ENCODE assay signal across 27 cellular contexts in the genomic region with DNA sequence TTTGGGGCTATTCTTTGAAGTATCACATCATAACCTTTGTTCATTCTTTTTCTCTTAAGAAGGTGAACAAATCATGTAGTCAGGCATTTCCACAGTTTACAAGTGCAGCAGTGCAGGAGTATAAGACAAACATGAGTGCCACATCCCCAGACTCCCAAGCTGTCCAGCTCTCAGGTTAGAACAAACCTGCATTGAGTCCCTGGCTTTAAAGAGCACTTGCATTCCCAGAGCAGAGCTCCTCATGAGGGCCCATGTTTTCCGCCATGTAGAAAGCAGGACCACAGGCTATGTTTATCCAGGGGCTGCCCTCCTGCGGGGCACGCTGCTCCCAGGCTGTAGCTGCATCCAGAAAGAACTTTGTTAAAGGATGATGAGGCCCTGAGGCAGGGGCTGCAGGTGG.
"Had no signal": no experiment of that assay in that cellular context is flagged by ENCODE, and none has a peak within 500 bp of the region (broad histone marks: within the 10 kb centered on the region; RNA-seq: fewer than 3 reads in every experiment).

No MANE protein-coding gene starts in this region.

- H3K9me3 ChIP-seq: colonic mucosa, gastrocnemius medialis, psoas muscle, sigmoid colon, testis, tibial artery, uterus had no signal

- DNase-seq: colonic mucosa; effector CD8-positive, alpha-beta T cell; endodermal cell; foreskin fibroblast; gastrocnemius medialis; head of caudate nucleus; mesendoderm; midbrain; naive thymus-derived CD4-positive, alpha-beta T cell; nucleus accumbens; psoas muscle; right cardiac atrium; sigmoid colon; stimulated activated CD4-positive, alpha-beta T cell treated with anti-CD3 and anti-CD28 coated beads, Interleukin-2, amount 100 ng/mL, for 24 hours; stimulated activated CD4-positive, alpha-beta T cell treated with anti-CD3 and anti-CD28 coated beads, Interleukin-4, amount 100 ng/mL, for 24 hours; stimulated activated naive CD8-positive, alpha-beta T cell treated with anti-CD3 and anti-CD28 coated beads, Interleukin-15, Interleukin-2, amounts not matched to agents 100 U/mL and 50 U/mL, for 24 hours; substantia nigra; testis; tibial artery; uterus had no signal

- H3K36me3 Mint-ChIP-seq: naive thymus-derived CD4-positive, alpha-beta T cell; neural progenitor cell; stimulated activated effector memory CD8-positive, alpha-beta T cell treated with anti-CD3 and anti-CD28 coated beads, Interleukin-12 subunit alpha, Interleukin-12 subunit beta, amount 100 ng/mL, for 72 hours; type B pancreatic cell had no signal

- H3K9me3 Mint-ChIP-seq: dendritic cell treated with granulocyte-macrophage colony-stimulating factor and Interleukin-4, amounts not matched to agents 40 ng/mL and 50 ng/mL, for 4 days; naive thymus-derived CD4-positive, alpha-beta T cell; nephron; stimulated activated effector memory CD8-positive, alpha-beta T cell treated with anti-CD3 and anti-CD28 coated beads, Interleukin-12 subunit alpha, Interleukin-12 subunit beta, amount 100 ng/mL, for 72 hours; type B pancreatic cell had no signal

- H3K4me3 Mint-ChIP-seq: dendritic cell treated with granulocyte-macrophage colony-stimulating factor and Interleukin-4, amounts not matched to agents 40 ng/mL and 50 ng/mL, for 4 days; endodermal cell; naive thymus-derived CD4-positive, alpha-beta T cell; nephron; neural progenitor cell; stimulated activated effector memory CD8-positive, alpha-beta T cell treated with anti-CD3 and anti-CD28 coated beads, Interleukin-12 subunit alpha, Interleukin-12 subunit beta, amount 100 ng/mL, for 72 hours; type B pancreatic cell had no signal

- H3K4me3 ChIP-seq: colonic mucosa, gastrocnemius medialis, neural progenitor cell, psoas muscle, sigmoid colon, testis, tibial artery, uterus had no signal

- H3K36me3 ChIP-seq: colonic mucosa, gastrocnemius medialis, neural progenitor cell, sigmoid colon, tibial artery, uterus had no signal

- H3K4me1 ChIP-seq: colonic mucosa, gastrocnemius medialis, psoas muscle, testis, tibial artery, uterus had no signal

- ATAC-seq: esophagus mucosa; naive thymus-derived CD4-positive, alpha-beta T cell; psoas muscle; right cardiac atrium; stimulated activated effector memory CD8-positive, alpha-beta T cell treated with anti-CD3 and anti-CD28 coated beads, Interleukin-12 subunit alpha, Interleukin-12 subunit beta, amount 100 ng/mL, for 72 hours; stimulated activated naive CD8-positive, alpha-beta T cell treated with anti-CD3 and anti-CD28 coated beads, Interleukin-15, Interleukin-2, amounts not matched to agents 100 U/mL and 50 U/mL, for 24 hours had no signal

- H3K4me1 Mint-ChIP-seq: stimulated activated effector memory CD8-positive, alpha-beta T cell treated with anti-CD3 and anti-CD28 coated beads, Interleukin-12 subunit alpha, Interleukin-12 subunit beta, amount 100 ng/mL, for 72 hours had no signal

- H3K27ac ChIP-seq: colonic mucosa, epithelial cell of prostate, gastrocnemius medialis, neural progenitor cell, psoas muscle, sigmoid colon, testis, tibial artery, uterus had no signal

- H3K27me3 ChIP-seq: colonic mucosa, gastrocnemius medialis, neural progenitor cell, sigmoid colon, testis, tibial artery, uterus had no signal

- H3K27ac Mint-ChIP-seq: dendritic cell treated with granulocyte-macrophage colony-stimulating factor and Interleukin-4, amounts not matched to agents 40 ng/mL and 50 ng/mL, for 4 days; endodermal cell; naive thymus-derived CD4-positive, alpha-beta T cell; nephron; neural progenitor cell; stimulated activated effector memory CD8-positive, alpha-beta T cell treated with anti-CD3 and anti-CD28 coated beads, Interleukin-12 subunit alpha, Interleukin-12 subunit beta, amount 100 ng/mL, for 72 hours; type B pancreatic cell had no signal
